Comparison of ENCODE assay signal across 12 cellular contexts in the genomic region with DNA sequence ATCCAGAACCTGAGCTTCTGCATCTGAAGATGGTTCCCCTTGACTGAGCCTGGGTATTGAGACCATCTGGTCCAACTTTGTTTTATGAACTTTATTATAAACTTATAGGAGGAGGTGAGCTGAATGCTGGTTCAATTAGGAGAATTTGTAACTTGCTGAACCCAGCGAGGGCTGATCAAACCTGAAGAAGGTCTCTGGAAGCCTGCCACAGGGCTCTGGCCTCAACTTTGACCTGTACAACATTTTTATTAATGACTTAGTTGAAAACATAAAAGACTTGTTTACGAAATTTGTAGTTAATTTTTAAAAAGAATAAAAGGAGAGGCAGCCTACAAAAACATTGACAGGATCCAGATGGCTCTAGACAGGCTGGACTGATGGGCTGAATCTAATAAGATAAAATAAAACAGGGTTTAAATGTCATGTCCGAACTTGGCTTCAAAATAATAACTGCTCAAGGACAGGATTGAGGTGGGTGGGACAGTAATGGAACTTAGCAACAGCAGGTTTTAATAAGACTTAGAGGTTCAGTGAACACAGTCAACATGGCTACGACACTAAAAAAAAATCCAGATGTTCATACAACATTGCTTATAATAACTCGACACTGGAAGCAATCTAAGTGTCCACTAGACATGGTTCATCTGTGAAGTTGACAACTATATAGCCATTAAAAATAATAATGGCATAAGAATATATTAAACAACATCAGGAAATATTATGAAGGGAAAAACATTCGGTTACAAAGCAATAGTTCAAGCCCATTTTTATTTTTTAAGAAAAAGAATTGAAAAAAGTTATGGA. TPM values are rescaled to one million over a fixed set of nuclear protein-coding genes. Genes with fewer than 3 reads are reported as not detected.
"Had no signal": no experiment of that assay in that cellular context is flagged by ENCODE, and none has a peak within 500 bp of the region (broad histone marks: within the 10 kb centered on the region; RNA-seq: fewer than 3 reads in every experiment).

No MANE protein-coding gene starts in this region.

- H3K9me3 ChIP-seq: HAP-1 had no signal

- H3K4me2 ChIP-seq: KMS-11 had no signal

- H3K9ac ChIP-seq: GM23248, KMS-11 had no signal

- H3K4me3 ChIP-seq: GM23248, HAP-1, K562 had no signal

- ATAC-seq: HCT116, K562 had no signal

- FAIRE-seq: K562 had no signal

- DNase-seq: GM23248, GOT3, H7, HFFc6, IMR-90 had no signal

- H3K36me3 ChIP-seq: HAP-1 had no signal

- H2AFZ ChIP-seq: GM23248 had no signal

- H3K4me1 ChIP-seq: HAP-1 had no signal

- H3K27ac ChIP-seq: GM23248, HL-60, KMS-11 had no signal

RNA-seq across cellular contexts. Expression of gene GJB5, which starts 53.3 kb away (rescaled TPM):
- total RNA-seq: GM23248, H4, HT1080, IMR-90, K562 had no signal

RNA-seq across cellular contexts. Expression of gene GJB4, which starts 58.0 kb away (rescaled TPM):
- total RNA-seq: GM23248, H4, H7, HFFc6, HT1080, IMR-90, K562 had no signal
- polyA plus RNA-seq: GM23248, IMR-90 had no signal
